In genomic region chr9:135906291-135907005, GRCh38 we compare ENCODE assay signal across 8 cellular contexts. TPM values are rescaled to one million over a fixed set of nuclear protein-coding genes. Genes with fewer than 3 reads are reported as not detected.
DNase-seq lines count a peak whose midpoint lies in the region; ATAC-seq lines count a peak whose summit lies in the region.

No MANE protein-coding gene starts in this region.

- DNase-seq in DMS53 treated with DMSO at 0.1 percent for 48 hours (lab: John Stamatoyannopoulos, UW; ENCODE audit: unreplicated experiment) (peak; percentile 14), Karpas-422 (no peak), immature natural killer cell (peak in 1 of 3 donors; percentile 10)
- DNase-seq in activated CD4-positive, alpha-beta T cell treated with anti-CD3 and anti-CD28 coated beads, Interleukin-2, amount 50 U/mL, for 48 hours, result no peak

- H3K79me2 ChIP-seq in Karpas-422 (ENCODE audit: low read length), result peaks cover 81% of the 10 kb centered on the region

- peaks cover 27% of the 10 kb centered on the region for H3K36me3 Mint-ChIP-seq in activated naive CD8-positive, alpha-beta T cell
- peaks cover 16 to 21% (median 17%) of the 10 kb centered on the region in 3 donors for H3K36me3 Mint-ChIP-seq in immature natural killer cell

- H3K27ac ChIP-seq in Karpas-422 (ENCODE audit: low read length) (peak overlapping the region; percentile 3; the same call in 1 of the 2 replicates), skin epidermis (peak overlapping the region in 20 of 21 experiments; percentile 16 to 89 (median 74))

- peak overlapping the region; percentile 63 for H3K4me3 ChIP-seq in Karpas-422 (ENCODE audit: low read length)
- H3K4me3 ChIP-seq in skin epidermis, result peak overlapping the region; percentile 49 to 87 (median 61)

- H4K20me1 ChIP-seq in Karpas-422 (ENCODE audit: insufficient read depth, low read depth, low read length), result peaks cover 24% of the 10 kb centered on the region

- peak overlapping the region; percentile 91 for H3K27ac Mint-ChIP-seq in activated naive CD8-positive, alpha-beta T cell
- H3K27ac Mint-ChIP-seq in immature natural killer cell, result peak overlapping the region; percentile 55 to 91 (median 79)

- peak overlapping the region; percentile 59 for H3K9ac ChIP-seq in Karpas-422 (ENCODE audit: low read length)

- H3K4me1 ChIP-seq in Karpas-422 (ENCODE audit: low read length), result peaks cover 34% of the 10 kb centered on the region

- H3K9me3 ChIP-seq in Karpas-422 (ENCODE audit: low read length), result no peaks in the 10 kb centered on the region

- peaks cover 2% of the 10 kb centered on the region for H3K9me3 Mint-ChIP-seq in activated naive CD8-positive, alpha-beta T cell (ENCODE audit: low read depth)
- peaks cover 0 to 2% (median 0%) of the 10 kb centered on the region in 6 donors for H3K9me3 Mint-ChIP-seq in immature natural killer cell

- H3K36me3 ChIP-seq in Karpas-422 (ENCODE audit: insufficient read depth, low read length), result peaks cover 16% of the 10 kb centered on the region

- H3K4me2 ChIP-seq in Karpas-422 (ENCODE audit: low read depth, low read length, poor library complexity, severe bottlenecking), result peak overlapping the region; percentile 93

- H3K27me3 Mint-ChIP-seq in activated naive CD8-positive, alpha-beta T cell, result no peaks in the 10 kb centered on the region
- H3K27me3 Mint-ChIP-seq in immature natural killer cell (ENCODE audit: low read depth in 3 of 3), result peaks cover 0 to 9% (median 5%) of the 10 kb centered on the region in 3 donors

- peak; percentile 10 for ATAC-seq in GM21447 (IDR thresholded peaks at IDR 0.05; ENCODE audit: unreplicated experiment)
- ATAC-seq in HG02571 (IDR thresholded peaks at IDR 0.05; ENCODE audit: unreplicated experiment), result no peak

- peaks cover 55% of the 10 kb centered on the region for H3K4me1 Mint-ChIP-seq in activated naive CD8-positive, alpha-beta T cell (ENCODE audit: low read depth)
- peaks cover 34 to 55% of the 10 kb centered on the region in 2 donors for H3K4me1 Mint-ChIP-seq in immature natural killer cell

- no peaks in the 10 kb centered on the region for H3K27me3 ChIP-seq in Karpas-422 (ENCODE audit: low read length)

- peak overlapping the region; percentile 93 for H3K4me3 Mint-ChIP-seq in activated naive CD8-positive, alpha-beta T cell
- H3K4me3 Mint-ChIP-seq in immature natural killer cell, result peak overlapping the region; percentile 84 to 91 (median 88)

- no peak overlapping the region for H2AFZ ChIP-seq in Karpas-422 (ENCODE audit: low read length)

- no peaks in the 10 kb centered on the region for H3K9me2 ChIP-seq in Karpas-422 (replicated peaks; ENCODE audit: insufficient read depth, low read length)

RNA-seq across cellular contexts. Expression of gene CAMSAP1, which starts 0.9 kb away (rescaled TPM):
- 24.8 and 26.9 TPM in 2 replicates for total RNA-seq in Karpas-422 (2014; rRNA removed; shearing (Covaris generic); ENCODE audit: low replicate concordance)
- 1 to 10 TPM in 2 of 3 donors, under 1 TPM in 1; 0.10 to 1.7 (median 1.1) TPM for polyA plus RNA-seq in immature natural killer cell

RNA-seq across cellular contexts. Expression of gene UBAC1, which starts 54.7 kb away (rescaled TPM):
- total RNA-seq in Karpas-422 (2014; rRNA removed; shearing (Covaris generic); ENCODE audit: low replicate concordance), result 32.1 and 56.9 TPM in 2 replicates
- polyA plus RNA-seq in immature natural killer cell, result 10 to 100 TPM; 16.4 to 28.3 (median 17.7) TPM
